ENCODE assay signal across 9 cellular contexts in the genomic region with DNA sequence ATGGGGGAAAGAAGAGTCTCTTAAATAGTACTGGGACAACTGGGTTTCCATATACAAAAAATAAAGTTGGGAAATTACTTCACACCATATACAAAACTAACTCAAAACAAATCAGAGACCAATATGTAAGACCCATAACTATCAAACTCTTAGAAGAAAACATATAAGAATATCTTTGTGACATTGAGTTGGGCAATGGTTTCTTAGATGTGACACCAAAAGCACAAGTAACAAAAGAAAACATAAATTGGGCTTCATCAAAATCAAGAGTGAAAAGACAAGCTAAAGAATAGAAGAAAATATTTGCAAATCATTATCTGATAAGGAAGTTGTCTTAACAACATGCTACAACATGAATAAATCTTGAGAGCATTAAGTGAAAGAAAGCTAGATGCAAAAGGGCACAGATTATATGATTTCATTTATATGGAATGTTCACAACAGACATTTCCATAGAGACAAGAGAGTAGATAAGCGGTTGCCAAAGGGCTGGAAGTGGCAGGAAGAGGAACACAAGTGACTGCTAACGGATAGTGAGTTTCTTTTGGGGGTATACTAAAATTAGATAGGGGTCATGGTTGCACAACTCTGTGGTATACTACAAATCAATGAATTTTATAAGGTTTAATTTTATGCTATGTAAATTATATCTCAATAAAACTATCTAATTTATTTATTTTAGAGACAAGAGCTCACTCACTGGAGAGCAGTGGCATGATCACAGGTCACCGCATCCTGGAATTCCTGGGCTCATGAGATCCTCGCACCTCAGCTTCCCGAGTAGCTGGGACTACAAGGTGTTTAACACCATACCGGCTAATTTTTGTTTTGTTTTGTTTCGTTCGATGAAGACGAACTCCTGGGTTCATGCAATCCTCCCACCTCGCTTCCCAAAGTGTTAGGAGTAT. TPM values are rescaled to one million over a fixed set of nuclear protein-coding genes. Genes with fewer than 3 reads are reported as not detected.
DNase-seq lines count a peak whose midpoint lies in the region; ATAC-seq and TF ChIP-seq lines count a peak whose summit lies in the region.
"Had no signal": no experiment of that assay in that cellular context is flagged by ENCODE, and none has a peak within 500 bp of the region (broad histone marks: within the 10 kb centered on the region; RNA-seq: fewer than 3 reads in every experiment).

No MANE protein-coding gene starts in this region.

- peak; percentile 78 for DNase-seq in GM23248
- DNase-seq in RKO (ENCODE audit: low spot score): peak; percentile 10
- DNase-seq in fibroblast of mammary gland (ENCODE audit: low read depth): peak; percentile 61
- DNase-seq in omental fat pad (ENCODE audit: low spot score): no peak
- DNase-seq in HK-2 (ENCODE audit: unreplicated experiment): no peak
- DNase-seq in natural killer cell: no peak
- DNase-seq in testis: no peak
- no peak for DNase-seq in globus pallidus (ENCODE audit: low spot score)
- DNase-seq: cerebellar nuclear complex had no signal

- in situ Hi-C loops in GM23248 (cut with MboI): no loop called here

- no peaks in the 10 kb centered on the region for H3K9me2 ChIP-seq in GM23248 (ENCODE audit: insufficient read depth)

- peaks cover 100% of the 10 kb centered on the region for H3K79me2 ChIP-seq in GM23248 (ENCODE audit: insufficient read depth)

- no peaks in the 10 kb centered on the region for H3K36me3 Mint-ChIP-seq in natural killer cell

- H4K20me1 ChIP-seq in GM23248 (ENCODE audit: insufficient read depth): no peaks in the 10 kb centered on the region; the same call in 1 of the 2 replicates

- H3K9me3 Mint-ChIP-seq in natural killer cell: no peaks in the 10 kb centered on the region

- no peaks in the 10 kb centered on the region for H3K27me3 Mint-ChIP-seq in natural killer cell (ENCODE audit: low read depth in 2 of 2)

- peak; percentile 51 for ATAC-seq in omental fat pad (ENCODE audit: low FRiP score)
- no peak for ATAC-seq in natural killer cell

- H3K27me3 ChIP-seq in GM23248 (replicated peaks; ENCODE audit: insufficient read depth): no peaks in the 10 kb centered on the region
- H3K27me3 ChIP-seq in testis: no peaks in the 10 kb centered on the region

- no peaks in the 10 kb centered on the region for H3K36me3 ChIP-seq in GM23248 (ENCODE audit: low read depth)
- no peaks in the 10 kb centered on the region for H3K36me3 ChIP-seq in testis (ENCODE audit: low read depth, missing control alignments)

- no peak overlapping the region for H3K27ac Mint-ChIP-seq in natural killer cell

- peak overlapping the region; percentile 70 for H3K4me2 ChIP-seq in GM23248 (ENCODE audit: unreplicated experiment)

- H3K27ac ChIP-seq in GM23248 (peak overlapping the region; percentile 81), testis (no peak overlapping the region)

- H3F3A ChIP-seq in GM23248 (ENCODE audit: insufficient read depth): peaks cover 30% of the 10 kb centered on the region

- TF ChIP-seq POLR2A in testis (IDR thresholded peaks at IDR 0.05): no peak

- no peaks in the 10 kb centered on the region for H3K9me3 ChIP-seq in GM23248 (ENCODE audit: low read depth)
- H3K9me3 ChIP-seq in testis: no peaks in the 10 kb centered on the region

- WGBS in GM23248 (ENCODE audit: low coverage in 1 of 2, low lambda C conversion rate in 2 of 2, missing lambda C conversion rate in 2 of 2), 2 experiments: 79 to 80% methylated on average over 10 of the region's 10 CpGs
- 76 to 87% methylated on average over 10 of the region's 10 CpGs for WGBS in testis, 2 donors

- H3K9ac ChIP-seq in GM23248: peak overlapping the region; percentile 52

- peaks cover 47% of the 10 kb centered on the region for H3K4me1 ChIP-seq in GM23248 (ENCODE audit: insufficient read depth)
- peaks cover 14% of the 10 kb centered on the region for H3K4me1 ChIP-seq in testis

- no peak overlapping the region for H2AFZ ChIP-seq in GM23248

- H3K4me1 Mint-ChIP-seq in natural killer cell: peaks cover 10 to 16% of the 10 kb centered on the region in 2 donors

- intact Hi-C loops in natural killer cell (cut with micrococcal nuclease) (no loop called here), testis (cut with DNase I; ENCODE audit: low total_unique reads) (no loop called here)

- H3K4me3 Mint-ChIP-seq in natural killer cell: no peak overlapping the region

- TF ChIP-seq CTCF in fibroblast of mammary gland (conservative IDR thresholded peaks at IDR 0.05; ENCODE audit: control insufficient read depth, insufficient read depth, low read depth, low read length) (no peak), omental fat pad (IDR thresholded peaks at IDR 0.05) (no peak), natural killer cell (IDR thresholded peaks at IDR 0.05) (no peak), testis (IDR thresholded peaks at IDR 0.05) (no peak)

- H3K4me3 ChIP-seq in GM23248: peak overlapping the region; percentile 21
- H3K4me3 ChIP-seq in fibroblast of mammary gland (ENCODE audit: control insufficient read depth, low read depth, low read length): no peak overlapping the region
- H3K4me3 ChIP-seq in testis: no peak overlapping the region

RNA-seq across cellular contexts. Expression of gene JMJD1C, which starts 35.4 kb away (rescaled TPM):
- total RNA-seq in GM23248 (2014; rRNA removed; shearing (Covaris generic)): 74.3 and 76.5 TPM in 2 replicates
- polyA plus RNA-seq in GM23248 (2016; fragmentation: Nextera tagmentation; extraction: Ambion mirVana): 30.3 and 34.6 TPM in 2 replicates
- 100 to 1,000 TPM in 3 of 4 donors, 10 to 100 TPM in 1; 99.8 to 179 (median 149) TPM for total RNA-seq in omental fat pad
- total RNA-seq in natural killer cell: 100 to 1,000 TPM; 125 to 208 (median 156) TPM
- total RNA-seq in testis: 100 to 1,000 TPM in 1 of 2 donors, 10 to 100 TPM in 1; 94.6 to 111 TPM
- polyA plus RNA-seq in testis (ENCODE audit: insufficient read depth, low read depth, low replicate concordance): 29.7 TPM

Comparison
In these comparisons a context has a peak if more than half of its experiments do, and no peak if none do; other contexts are left out.
1. DNase-seq: peak in GM23248 (single experiment), RKO (single experiment) and fibroblast of mammary gland (single experiment); none in omental fat pad (single experiment), HK-2 (single experiment), natural killer cell (single experiment), testis (single experiment) and globus pallidus (single experiment).